ENCODE assay signal across 15 cellular contexts in genomic region chr10:43383204-43383971, GRCh38. TPM values are rescaled to one million over a fixed set of nuclear protein-coding genes. Genes with fewer than 3 reads are reported as not detected.
DNase-seq lines count a peak whose midpoint lies in the region; ATAC-seq, FAIRE-seq and TF ChIP-seq lines count a peak whose summit lies in the region.
"Had no signal": no experiment of that assay in that cellular context is flagged by ENCODE, and none has a peak within 500 bp of the region (broad histone marks: within the 10 kb centered on the region; RNA-seq: fewer than 3 reads in every experiment).

No MANE protein-coding gene starts in this region.

- H4K20me1 ChIP-seq in HCT116 (ENCODE audit: insufficient read depth) = peaks cover 22% of the 10 kb centered on the region; the same call in 1 of the 2 replicates
- peaks cover 27% of the 10 kb centered on the region for H4K20me1 ChIP-seq in K562 (replicated peaks; ENCODE audit: control insufficient read depth, insufficient read depth, low read length)
- H4K20me1 ChIP-seq in osteoblast (ENCODE audit: insufficient read depth, low read length) = peaks cover 36% of the 10 kb centered on the region

- H3K36me3 Mint-ChIP-seq in CD4-positive, alpha-beta memory T cell = peaks cover 21 to 37% of the 10 kb centered on the region in 2 donors

- H3K9me1 ChIP-seq in K562 (ENCODE audit: control insufficient read depth, insufficient read depth, low read length) = peaks cover 3% of the 10 kb centered on the region

- CTCF ChIA-PET in CD4-positive, alpha-beta memory T cell (lab: Charles Lee; ENCODE audit: partially characterized antibody) = no interaction called here
- CTCF ChIA-PET in HCT116 (lab: Charles Lee) = no interaction called here
- CTCF ChIA-PET in K562 (lab: Yijun Ruan, JAX; ENCODE audit: low intra/inter-chr PET ratio) = no interaction called here

- TF ChIP-seq CTCF in HCT116 (IDR thresholded peaks at IDR 0.05 in 2 of 3, conservative IDR thresholded peaks at IDR 0.05 in 1 of 3; ENCODE audit: borderline replicate concordance in 1 of 3, insufficient read depth in 1 of 3, low read depth in 2 of 3, low read length in 2 of 3) = no peak
- TF ChIP-seq CTCF in K562 (IDR thresholded peaks at IDR 0.05 in 2 of 3, conservative IDR thresholded peaks at IDR 0.05 in 1 of 3; ENCODE audit: insufficient read depth in 2 of 3, low read depth in 1 of 3, low read length in 3 of 3) = no peak
- TF ChIP-seq CTCF in osteoblast (IDR thresholded peaks at IDR 0.05; ENCODE audit: extremely low read depth, low read depth, low read length) = no peak

- RAD21 ChIA-PET in HCT116 (lab: Charles Lee; ENCODE audit: low non-redundant PET in 1 of 2, low total read pairs in 2 of 2, uncharacterized antibody in 2 of 2, unreplicated experiment in 2 of 2) = no interaction called here

- intact Hi-C loops in CD4-positive, alpha-beta memory T cell (cut with micrococcal nuclease) = no loop called here
- intact Hi-C loops in HCT116 (cut with micrococcal nuclease) (no loop called here), K562 (cut with micrococcal nuclease) (no loop called here)

- in situ Hi-C loops in K562 (cut with MboI) = no loop called here

- H3K79me2 ChIP-seq in HCT116 (ENCODE audit: insufficient read depth, low read length) (peaks cover 24% of the 10 kb centered on the region), K562 (ENCODE audit: control insufficient read depth, insufficient read depth, low read length) (peaks cover 20% of the 10 kb centered on the region; the same call in 2 of the 3 replicates), osteoblast (ENCODE audit: insufficient read depth, low read length) (peaks cover 19% of the 10 kb centered on the region)

- no peaks in the 10 kb centered on the region for H3K27me3 Mint-ChIP-seq in CD4-positive, alpha-beta memory T cell
- H3K27me3 Mint-ChIP-seq: activated T-helper 17 cell treated with anti-CD3 and anti-CD28 coated beads, Interleukin-2, amount 50 U/mL, for 72 hours had no signal

- H3K9me2 ChIP-seq in HCT116 (ENCODE audit: insufficient read depth) = no peaks in the 10 kb centered on the region

- H3K9me3 ChIP-seq in CD4-positive, alpha-beta memory T cell (ENCODE audit: control insufficient read depth in 1 of 2, low read length in 2 of 2) = no peaks in the 10 kb centered on the region
- H3K9me3 ChIP-seq in HCT116 (ENCODE audit: control insufficient read depth in 1 of 2, insufficient read depth in 1 of 2, low read depth in 1 of 2, low read length in 2 of 2) (no peaks in the 10 kb centered on the region), K562 (replicated peaks; ENCODE audit: control insufficient read depth, insufficient read depth, low read depth, low read length) (no peaks in the 10 kb centered on the region), osteoblast (ENCODE audit: low read depth, low read length) (no peaks in the 10 kb centered on the region)
- H3K9me3 ChIP-seq: suprapubic skin had no signal

- POLR2A ChIA-PET in CD4-positive, alpha-beta memory T cell (lab: Charles Lee; ENCODE audit: partially characterized antibody) = interaction anchor here (1.0 to 4.1 kb wide), 4 partner anchors 13 to 244 kb away, joined by 3 to 24 read pairs (median 4); no protein-coding TSS in a partner anchor
- POLR2A ChIA-PET in HCT116 (lab: Charles Lee) = interaction anchor here (0.6 kb wide), 1 partner anchor 50 kb away, joined by 4 read pairs; no protein-coding TSS in a partner anchor
- POLR2A ChIA-PET in K562 (lab: Yijun Ruan, JAX) = interaction anchor here (0.6 to 9.4 kb wide), 15 partner anchors 9 to 190 kb away, joined by 3 to 73 read pairs (median 4); partner anchors contain the start of genes FXYD4, RASGEF1A and ZNF487

- peaks cover 36% of the 10 kb centered on the region for H3K36me3 ChIP-seq in CD4-positive, alpha-beta memory T cell (ENCODE audit: insufficient read depth, low read length)
- H3K36me3 ChIP-seq in HCT116 (ENCODE audit: control insufficient read depth in 1 of 2, insufficient read depth in 2 of 2, low read length in 2 of 2) (peaks cover 24 to 30% of the 10 kb centered on the region in 2 experiments), K562 (ENCODE audit: control insufficient read depth, insufficient read depth, low read length) (peaks cover 37% of the 10 kb centered on the region), osteoblast (ENCODE audit: insufficient read depth, low read length) (peaks cover 30% of the 10 kb centered on the region)

- H3K4me1 ChIP-seq in CD4-positive, alpha-beta memory T cell (ENCODE audit: insufficient read depth, low read length) = peaks cover 9% of the 10 kb centered on the region
- H3K4me1 ChIP-seq in HCT116 (ENCODE audit: control insufficient read depth in 1 of 2, insufficient read depth in 2 of 2, low read length in 2 of 2) = no peaks in the 10 kb centered on the region
- H3K4me1 ChIP-seq in K562 (replicated peaks in 1 of 2; ENCODE audit: control insufficient read depth in 2 of 2, insufficient read depth in 2 of 2, low read length in 2 of 2) = peaks cover 4 to 6% of the 10 kb centered on the region in 2 experiments; a peak in 4 of 5 replicates
- peaks cover 6% of the 10 kb centered on the region for H3K4me1 ChIP-seq in osteoblast (ENCODE audit: insufficient read depth, low read length)
- H3K4me1 ChIP-seq: suprapubic skin had no signal

- H2AFZ ChIP-seq in HCT116 (ENCODE audit: low read depth, low read length, poor library complexity, severe bottlenecking) = no peak overlapping the region
- H2AFZ ChIP-seq in K562 (ENCODE audit: low read depth, low read length) = no peak overlapping the region
- H2AFZ ChIP-seq in osteoblast (ENCODE audit: low read length) = no peak overlapping the region

- BruUV-seq in HCT116 (replicated peaks; lab: Mats Ljungman, UMichigan) (no TSS peak), K562 (replicated peaks; lab: Mats Ljungman, UMichigan) (no TSS peak)

- H3K4me3 Mint-ChIP-seq in CD4-positive, alpha-beta memory T cell = no peak overlapping the region
- H3K4me3 Mint-ChIP-seq: activated T-helper 17 cell treated with anti-CD3 and anti-CD28 coated beads, Interleukin-2, amount 50 U/mL, for 72 hours had no signal

- H3K9ac ChIP-seq in HCT116 (ENCODE audit: low read length) (no peak overlapping the region), K562 (ENCODE audit: insufficient read depth in 1 of 2, low read depth in 2 of 2, low read length in 2 of 2) (peak overlapping the region in 1 of 2 experiments; percentile 51; a peak in 1 of 4 replicates)

- H3K4me1 Mint-ChIP-seq in CD4-positive, alpha-beta memory T cell = peaks cover 18 to 43% (median 26%) of the 10 kb centered on the region in 4 donors

- peak overlapping the region in 5 of 7 donors; percentile 56 to 88 (median 73) for H3K27ac Mint-ChIP-seq in CD4-positive, alpha-beta memory T cell
- H3K27ac Mint-ChIP-seq: activated T-helper 17 cell treated with anti-CD3 and anti-CD28 coated beads, Interleukin-2, amount 50 U/mL, for 72 hours had no signal

- H3K9me3 Mint-ChIP-seq in CD4-positive, alpha-beta memory T cell = no peaks in the 10 kb centered on the region
- H3K9me3 Mint-ChIP-seq: activated T-helper 17 cell treated with anti-CD3 and anti-CD28 coated beads, Interleukin-2, amount 50 U/mL, for 72 hours had no signal

- TF ChIP-seq RAD21 in HCT116 (IDR thresholded peaks at IDR 0.05; ENCODE audit: low read depth) (no peak), K562 (CRISPR knock-in tag; conservative IDR thresholded peaks at IDR 0.05 in 1 of 2, IDR thresholded peaks at IDR 0.05 in 1 of 2) (no peak)

- H3K4me3 ChIP-seq in CD4-positive, alpha-beta memory T cell (ENCODE audit: low read length in 2 of 2) = no peak overlapping the region
- H3K4me3 ChIP-seq in HCT116 (replicated peaks in 1 of 2; ENCODE audit: low read depth in 1 of 2, low read length in 2 of 2) (no peak overlapping the region), K562 (no peak overlapping the region), osteoblast (ENCODE audit: insufficient read depth, low read length) (no peak overlapping the region)
- H3K4me3 ChIP-seq: GM12878, suprapubic skin had no signal

- H3K27ac ChIP-seq in CD4-positive, alpha-beta memory T cell (ENCODE audit: low read depth, low read length) = no peak overlapping the region
- no peak overlapping the region for H3K27ac ChIP-seq in HCT116 (ENCODE audit: low read depth, low read length)
- no peak overlapping the region for H3K27ac ChIP-seq in K562 (ENCODE audit: extremely low read depth, low read depth, low read length)
- H3K27ac ChIP-seq in osteoblast (ENCODE audit: low read depth, low read length) = no peak overlapping the region
- H3K27ac ChIP-seq: suprapubic skin had no signal

- FAIRE-seq in K562 (lab: Jason Lieb, UNC) = no peak
- no peak for FAIRE-seq in GM12892 (lab: Jason Lieb, UNC)
- FAIRE-seq: GM12878 had no signal

- no peak for DNase-seq in CD4-positive, alpha-beta memory T cell
- DNase-seq in HCT116 (ENCODE audit: low read depth, low spot score) (no peak), K562 (ENCODE audit: extremely low read depth in 1 of 4, low spot score in 3 of 4) (no peak), osteoblast (ENCODE audit: insufficient read length, low spot score, missing footprints) (no peak), COLO668 (lab: John Stamatoyannopoulos, UW; ENCODE audit: unreplicated experiment) (no peak), H4 (ENCODE audit: low spot score) (no peak), GM12892 (ENCODE audit: insufficient read length) (no peak)
- DNase-seq in activated CD4-positive, alpha-beta T cell treated with anti-CD3 and anti-CD28 coated beads for 4 hours = no peak
- DNase-seq: NCI-H1436 treated with DMSO at 0.1 percent for 48 hours, NCI-H774, retina had no signal

- 28% methylated on average over 14 of the region's 14 CpGs for WGBS in K562 (ENCODE audit: insufficient coverage, low coverage, missing lambda C conversion rate)

- no peaks in the 10 kb centered on the region for H3K27me3 ChIP-seq in CD4-positive, alpha-beta memory T cell (ENCODE audit: insufficient read depth, low read length)
- no peaks in the 10 kb centered on the region for H3K27me3 ChIP-seq in HCT116 (ENCODE audit: insufficient read depth, low read length)
- no peaks in the 10 kb centered on the region for H3K27me3 ChIP-seq in K562 (ENCODE audit: control insufficient read depth in 2 of 2, insufficient read depth in 2 of 2, low read length in 2 of 2)
- H3K27me3 ChIP-seq in osteoblast (ENCODE audit: insufficient read depth, low read length) = no peaks in the 10 kb centered on the region
- H3K27me3 ChIP-seq: suprapubic skin had no signal

- no peak for TF ChIP-seq POLR2A in HCT116 (IDR thresholded peaks at IDR 0.05; ENCODE audit: borderline replicate concordance, extremely low read depth, insufficient read depth, insufficient read length)
- TF ChIP-seq POLR2A in K562 (conservative IDR thresholded peaks at IDR 0.05) = no peak
- no peak for TF ChIP-seq POLR2A in GM12892 (IDR thresholded peaks at IDR 0.05; ENCODE audit: low read depth, low read length)

- no peak for TF ChIP-seq EP300 in K562 (IDR thresholded peaks at IDR 0.05; ENCODE audit: low read length)

- 0 out of 2 replicates have a peak, but pooled peaks have one; percentile 9 for ATAC-seq in HCT116
- peak; percentile 1; the same call in 2 of the 3 replicates for ATAC-seq in K562
- ATAC-seq: activated T-helper 17 cell treated with anti-CD3 and anti-CD28 coated beads, Interleukin-2, amount 50 U/mL, for 72 hours had no signal

- no peak overlapping the region for H3K4me2 ChIP-seq in HCT116 (ENCODE audit: low read length)
- no peak overlapping the region for H3K4me2 ChIP-seq in K562 (ENCODE audit: insufficient read depth, low read length)
- H3K4me2 ChIP-seq in osteoblast (ENCODE audit: insufficient read depth, low read length) = peak overlapping the region; percentile 36

RNA-seq across cellular contexts. Expression of gene FXYD4, which starts 12.0 kb away (rescaled TPM):
- not detected for total RNA-seq in CD4-positive, alpha-beta memory T cell
- not detected for polyA plus RNA-seq in CD4-positive, alpha-beta memory T cell
- total RNA-seq in HCT116 (2021; ENCODE audit: unreplicated experiment) = 0.71 TPM
- 2.2 and 3.4 TPM in 2 replicates for polyA plus RNA-seq in HCT116 (2012)
- total RNA-seq in K562 (2011; cell fraction: chromatin; rRNA removed; ENCODE audit: low replicate concordance) = not detected in 2 replicates
- total RNA-seq in K562 (2011; cell fraction: nucleolus; rRNA removed) = not detected in 2 replicates
- total RNA-seq in K562 (2011; cell fraction: nucleoplasm; rRNA removed) = not detected in 2 replicates
- not detected in 2 replicates for total RNA-seq in K562 (2014; rRNA removed)
- not detected in 2 replicates for total RNA-seq in K562 (2014; rRNA removed; fragmentation: Illumina TruSeq; extraction: Trizol)
- total RNA-seq in K562 (2015; rRNA removed; fragmentation: Illumina TruSeq; extraction: Trizol) = not detected in 2 replicates
- total RNA-seq in K562 (2021) = not detected in 2 replicates
- polyA plus RNA-seq in K562 (2011; rRNA removed) = not detected in 2 replicates
- polyA plus RNA-seq in K562 (2011; cell fraction: cytosol; rRNA removed) = 0.07 TPM in 1 of 2 replicates, not detected in the other
- polyA plus RNA-seq in K562 (2011; cell fraction: nucleus; rRNA removed) = not detected in 2 replicates
- polyA plus RNA-seq in K562 (2012) = 0.37 TPM in 1 of 2 replicates, not detected in the other
- polyA plus RNA-seq in K562 (2014; fragmentation: Illumina TruSeq; extraction: Trizol) = not detected in 2 replicates
- polyA plus RNA-seq in K562 (2014; fragmentation: Nextera tagmentation; extraction: Ambion mirVana) = not detected
- 0.94 TPM in 1 of 2 replicates, not detected in the other for polyA plus RNA-seq in K562 (2014; rRNA removed)
- not detected in 2 replicates for polyA minus RNA-seq in K562 (2011; rRNA and poly(A)+ RNA removed)
- polyA minus RNA-seq in K562 (2011; cell fraction: cytosol; rRNA and poly(A)+ RNA removed) = not detected in 2 replicates
- not detected in 2 replicates for polyA minus RNA-seq in K562 (2011; cell fraction: nucleus; rRNA and poly(A)+ RNA removed)
- not detected in 2 replicates for total RNA-seq in osteoblast
- not detected in 2 replicates for total RNA-seq in H4 (2014; rRNA removed; shearing (Covaris generic))
- not detected for polyA plus RNA-seq in GM12892 (2012; ENCODE audit: missing spikeins)
- total RNA-seq: activated T-helper 17 cell treated with anti-CD3 and anti-CD28 coated beads, Interleukin-2, amount 50 U/mL, for 72 hours; epithelial cell of proximal tubule; GM12878; suprapubic skin had no signal
- polyA plus RNA-seq: GM12878 had no signal

RNA-seq across cellular contexts. Expression of gene HNRNPF, which starts 25.6 kb away (rescaled TPM):
- 100 to 1,000 TPM; 204 to 206 TPM for total RNA-seq in CD4-positive, alpha-beta memory T cell
- polyA plus RNA-seq in CD4-positive, alpha-beta memory T cell = 100 to 1,000 TPM; 242 to 296 TPM
- total RNA-seq in HCT116 (2021; ENCODE audit: unreplicated experiment) = 333 TPM
- 197 and 213 TPM in 2 replicates for polyA plus RNA-seq in HCT116 (2012)
- 85.6 and 109 TPM in 2 replicates for total RNA-seq in K562 (2011; cell fraction: chromatin; rRNA removed; ENCODE audit: low replicate concordance)
- total RNA-seq in K562 (2011; cell fraction: nucleolus; rRNA removed) = 72.0 and 75.3 TPM in 2 replicates
- total RNA-seq in K562 (2011; cell fraction: nucleoplasm; rRNA removed) = 72.8 and 78.1 TPM in 2 replicates
- total RNA-seq in K562 (2014; rRNA removed) = 475 and 482 TPM in 2 replicates
- 350 and 367 TPM in 2 replicates for total RNA-seq in K562 (2014; rRNA removed; fragmentation: Illumina TruSeq; extraction: Trizol)
- 425 and 438 TPM in 2 replicates for total RNA-seq in K562 (2015; rRNA removed; fragmentation: Illumina TruSeq; extraction: Trizol)
- total RNA-seq in K562 (2021) = 436 and 489 TPM in 2 replicates
- polyA plus RNA-seq in K562 (2011; rRNA removed) = 331 and 341 TPM in 2 replicates
- 281 and 294 TPM in 2 replicates for polyA plus RNA-seq in K562 (2011; cell fraction: cytosol; rRNA removed)
- 122 and 160 TPM in 2 replicates for polyA plus RNA-seq in K562 (2011; cell fraction: nucleus; rRNA removed)
- polyA plus RNA-seq in K562 (2012) = 322 and 499 TPM in 2 replicates
- 450 and 461 TPM in 2 replicates for polyA plus RNA-seq in K562 (2014; fragmentation: Illumina TruSeq; extraction: Trizol)
- polyA plus RNA-seq in K562 (2014; fragmentation: Nextera tagmentation; extraction: Ambion mirVana) = 100 to 1,000 TPM; 192 to 289 TPM
- 390 and 416 TPM in 2 replicates for polyA plus RNA-seq in K562 (2014; rRNA removed)
- 441 and 450 TPM in 2 replicates for polyA minus RNA-seq in K562 (2011; rRNA and poly(A)+ RNA removed)
- 190 and 194 TPM in 2 replicates for polyA minus RNA-seq in K562 (2011; cell fraction: cytosol; rRNA and poly(A)+ RNA removed)
- polyA minus RNA-seq in K562 (2011; cell fraction: nucleus; rRNA and poly(A)+ RNA removed) = 39.4 and 62.3 TPM in 2 replicates
- 221 and 229 TPM in 2 replicates for total RNA-seq in osteoblast
- total RNA-seq in H4 (2014; rRNA removed; shearing (Covaris generic)) = 238 and 256 TPM in 2 replicates
- polyA plus RNA-seq in GM12892 (2012; ENCODE audit: missing spikeins) = 192 TPM

RNA-seq across cellular contexts. Expression of gene ZNF487, which starts 53.5 kb away (rescaled TPM):
- 1 to 10 TPM; 3.1 to 5.6 TPM for total RNA-seq in CD4-positive, alpha-beta memory T cell
- 1 to 10 TPM; 4.8 to 7.7 TPM for polyA plus RNA-seq in CD4-positive, alpha-beta memory T cell
- 4.0 TPM for total RNA-seq in HCT116 (2021; ENCODE audit: unreplicated experiment)
- polyA plus RNA-seq in HCT116 (2012) = 2.7 and 3.4 TPM in 2 replicates
- 4.8 and 7.6 TPM in 2 replicates for total RNA-seq in K562 (2011; cell fraction: chromatin; rRNA removed; ENCODE audit: low replicate concordance)
- 4.8 and 5.1 TPM in 2 replicates for total RNA-seq in K562 (2011; cell fraction: nucleolus; rRNA removed)
- total RNA-seq in K562 (2011; cell fraction: nucleoplasm; rRNA removed) = 5.8 and 8.5 TPM in 2 replicates
- total RNA-seq in K562 (2014; rRNA removed) = 2.7 and 3.2 TPM in 2 replicates
- total RNA-seq in K562 (2014; rRNA removed; fragmentation: Illumina TruSeq; extraction: Trizol) = 4.1 and 4.3 TPM in 2 replicates
- 3.7 and 4.3 TPM in 2 replicates for total RNA-seq in K562 (2015; rRNA removed; fragmentation: Illumina TruSeq; extraction: Trizol)
- total RNA-seq in K562 (2021) = 1.9 and 3.5 TPM in 2 replicates
- polyA plus RNA-seq in K562 (2011; rRNA removed) = 5.5 and 5.9 TPM in 2 replicates
- 4.7 and 4.9 TPM in 2 replicates for polyA plus RNA-seq in K562 (2011; cell fraction: cytosol; rRNA removed)
- polyA plus RNA-seq in K562 (2011; cell fraction: nucleus; rRNA removed) = 2.3 and 3.1 TPM in 2 replicates
- 2.6 and 6.6 TPM in 2 replicates for polyA plus RNA-seq in K562 (2012)
- polyA plus RNA-seq in K562 (2014; fragmentation: Illumina TruSeq; extraction: Trizol) = 4.1 and 4.2 TPM in 2 replicates
- 1 to 10 TPM; 6.1 to 6.5 TPM for polyA plus RNA-seq in K562 (2014; fragmentation: Nextera tagmentation; extraction: Ambion mirVana)
- polyA plus RNA-seq in K562 (2014; rRNA removed) = 3.2 and 3.7 TPM in 2 replicates
- polyA minus RNA-seq in K562 (2011; rRNA and poly(A)+ RNA removed) = 1.4 and 1.7 TPM in 2 replicates
- polyA minus RNA-seq in K562 (2011; cell fraction: cytosol; rRNA and poly(A)+ RNA removed) = 1.3 and 1.7 TPM in 2 replicates
- polyA minus RNA-seq in K562 (2011; cell fraction: nucleus; rRNA and poly(A)+ RNA removed) = 1.3 and 2.7 TPM in 2 replicates
- 8.3 and 9.4 TPM in 2 replicates for total RNA-seq in osteoblast
- total RNA-seq in H4 (2014; rRNA removed; shearing (Covaris generic)) = 0.66 and 1.4 TPM in 2 replicates
- 0.70 TPM for polyA plus RNA-seq in GM12892 (2012; ENCODE audit: missing spikeins)
